In genomic region chr14:61537567-61538463, GRCh38 we compare ENCODE assay signal across 1 cellular context.
TF ChIP-seq lines count a peak whose summit lies in the region.

No MANE protein-coding gene starts in this region.

TF ChIP-seq in HepG2, 621 proteins besides CTCF, POLR2A, EP300 and RAD21 (continued from another document and continues in another):
- peak; percentile 83 for TF ChIP-seq ARID3A (IDR thresholded peaks at IDR 0.05; ENCODE audit: low read depth, low read length)
- TF ChIP-seq FIP1L1 (IDR thresholded peaks at IDR 0.05; ENCODE audit: borderline replicate concordance, insufficient read depth, low read depth, low read length) = peak; percentile 43; the same call in 1 of the 2 replicates
- TF ChIP-seq TBL1XR1 (IDR thresholded peaks at IDR 0.05; ENCODE audit: borderline replicate concordance, low read length, partially characterized antibody) = peak; percentile 62
- no peak for TF ChIP-seq ZNF383 (CRISPR knock-in tag; IDR thresholded peaks at IDR 0.05; ENCODE audit: borderline replicate concordance)
- TF ChIP-seq PREB (CRISPR knock-in tag; IDR thresholded peaks at IDR 0.05) = no peak
- TF ChIP-seq, protein P1, sequence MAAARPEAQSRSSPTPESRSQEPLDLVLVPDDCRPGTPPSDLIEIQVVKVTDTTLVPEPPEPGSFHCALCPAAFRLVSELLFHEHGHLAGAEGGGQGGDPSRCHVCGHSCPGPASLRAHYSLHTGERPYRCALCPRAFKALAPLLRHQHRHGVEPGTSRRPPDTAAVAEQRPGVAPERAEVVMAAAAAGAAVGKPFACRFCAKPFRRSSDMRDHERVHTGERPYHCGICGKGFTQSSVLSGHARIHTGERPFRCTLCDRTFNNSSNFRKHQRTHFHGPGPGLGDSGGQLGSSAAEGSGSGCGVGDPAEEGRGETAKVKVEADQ (CRISPR knock-in tag; IDR thresholded peaks at IDR 0.05; ENCODE audit: borderline replicate concordance) = 0 out of 2 replicates have a peak, but pooled peaks have one; percentile 15
- TF ChIP-seq ZNF678 (CRISPR knock-in tag; IDR thresholded peaks at IDR 0.05) = no peak
- no peak for TF ChIP-seq GABPA (IDR thresholded peaks at IDR 0.05; ENCODE audit: low read depth, low read length)
- TF ChIP-seq GABPA (CRISPR knock-in tag; IDR thresholded peaks at IDR 0.05; ENCODE audit: low read depth) = 0 out of 2 replicates have a peak, but pooled peaks have one; percentile 34
- no peak for TF ChIP-seq ZIK1 (CRISPR knock-in tag; IDR thresholded peaks at IDR 0.05; ENCODE audit: borderline replicate concordance, low read depth)
- peak; percentile 32; the same call in 1 of the 2 replicates for TF ChIP-seq ZSCAN25 (CRISPR knock-in tag; IDR thresholded peaks at IDR 0.05)
- TF ChIP-seq JDP2 (CRISPR knock-in tag; IDR thresholded peaks at IDR 0.05; ENCODE audit: borderline replicate concordance) = no peak
- no peak for TF ChIP-seq RBM39 (IDR thresholded peaks at IDR 0.05; ENCODE audit: low read depth, low read length, poor library complexity, severe bottlenecking)
- peak; percentile 89; the same call in 1 of the 2 replicates for TF ChIP-seq FOXK1 (CRISPR knock-in tag; IDR thresholded peaks at IDR 0.05; ENCODE audit: borderline replicate concordance, low read depth)
- TF ChIP-seq, protein P2, sequence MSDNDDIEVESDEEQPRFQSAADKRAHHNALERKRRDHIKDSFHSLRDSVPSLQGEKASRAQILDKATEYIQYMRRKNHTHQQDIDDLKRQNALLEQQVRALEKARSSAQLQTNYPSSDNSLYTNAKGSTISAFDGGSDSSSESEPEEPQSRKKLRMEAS (IDR thresholded peaks at IDR 0.05) = peak; percentile 58
- TF ChIP-seq, protein P3, sequence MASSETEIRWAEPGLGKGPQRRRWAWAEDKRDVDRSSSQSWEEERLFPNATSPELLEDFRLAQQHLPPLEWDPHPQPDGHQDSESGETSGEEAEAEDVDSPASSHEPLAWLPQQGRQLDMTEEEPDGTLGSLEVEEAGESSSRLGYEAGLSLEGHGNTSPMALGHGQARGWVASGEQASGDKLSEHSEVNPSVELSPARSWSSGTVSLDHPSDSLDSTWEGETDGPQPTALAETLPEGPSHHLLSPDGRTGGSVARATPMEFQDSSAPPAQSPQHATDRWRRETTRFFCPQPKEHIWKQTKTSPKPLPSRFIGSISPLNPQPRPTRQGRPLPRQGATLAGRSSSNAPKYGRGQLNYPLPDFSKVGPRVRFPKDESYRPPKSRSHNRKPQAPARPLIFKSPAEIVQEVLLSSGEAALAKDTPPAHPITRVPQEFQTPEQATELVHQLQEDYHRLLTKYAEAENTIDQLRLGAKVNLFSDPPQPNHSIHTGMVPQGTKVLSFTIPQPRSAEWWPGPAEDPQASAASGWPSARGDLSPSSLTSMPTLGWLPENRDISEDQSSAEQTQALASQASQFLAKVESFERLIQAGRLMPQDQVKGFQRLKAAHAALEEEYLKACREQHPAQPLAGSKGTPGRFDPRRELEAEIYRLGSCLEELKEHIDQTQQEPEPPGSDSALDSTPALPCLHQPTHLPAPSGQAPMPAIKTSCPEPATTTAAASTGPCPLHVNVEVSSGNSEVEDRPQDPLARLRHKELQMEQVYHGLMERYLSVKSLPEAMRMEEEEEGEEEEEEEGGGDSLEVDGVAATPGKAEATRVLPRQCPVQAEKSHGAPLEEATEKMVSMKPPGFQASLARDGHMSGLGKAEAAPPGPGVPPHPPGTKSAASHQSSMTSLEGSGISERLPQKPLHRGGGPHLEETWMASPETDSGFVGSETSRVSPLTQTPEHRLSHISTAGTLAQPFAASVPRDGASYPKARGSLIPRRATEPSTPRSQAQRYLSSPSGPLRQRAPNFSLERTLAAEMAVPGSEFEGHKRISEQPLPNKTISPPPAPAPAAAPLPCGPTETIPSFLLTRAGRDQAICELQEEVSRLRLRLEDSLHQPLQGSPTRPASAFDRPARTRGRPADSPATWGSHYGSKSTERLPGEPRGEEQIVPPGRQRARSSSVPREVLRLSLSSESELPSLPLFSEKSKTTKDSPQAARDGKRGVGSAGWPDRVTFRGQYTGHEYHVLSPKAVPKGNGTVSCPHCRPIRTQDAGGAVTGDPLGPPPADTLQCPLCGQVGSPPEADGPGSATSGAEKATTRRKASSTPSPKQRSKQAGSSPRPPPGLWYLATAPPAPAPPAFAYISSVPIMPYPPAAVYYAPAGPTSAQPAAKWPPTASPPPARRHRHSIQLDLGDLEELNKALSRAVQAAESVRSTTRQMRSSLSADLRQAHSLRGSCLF (CRISPR knock-in tag; IDR thresholded peaks at IDR 0.05; ENCODE audit: borderline replicate concordance) = no peak
- no peak; the same call in 1 of the 2 replicates for TF ChIP-seq ZNF891 (CRISPR knock-in tag; IDR thresholded peaks at IDR 0.05)
- peak; percentile 41 for TF ChIP-seq FOXK2 (IDR thresholded peaks at IDR 0.05)
- TF ChIP-seq SIN3B (IDR thresholded peaks at IDR 0.05; ENCODE audit: low read length) = no peak
- TF ChIP-seq PITX1 (CRISPR knock-in tag; IDR thresholded peaks at IDR 0.05) = peak; percentile 82
- TF ChIP-seq, protein P4, sequence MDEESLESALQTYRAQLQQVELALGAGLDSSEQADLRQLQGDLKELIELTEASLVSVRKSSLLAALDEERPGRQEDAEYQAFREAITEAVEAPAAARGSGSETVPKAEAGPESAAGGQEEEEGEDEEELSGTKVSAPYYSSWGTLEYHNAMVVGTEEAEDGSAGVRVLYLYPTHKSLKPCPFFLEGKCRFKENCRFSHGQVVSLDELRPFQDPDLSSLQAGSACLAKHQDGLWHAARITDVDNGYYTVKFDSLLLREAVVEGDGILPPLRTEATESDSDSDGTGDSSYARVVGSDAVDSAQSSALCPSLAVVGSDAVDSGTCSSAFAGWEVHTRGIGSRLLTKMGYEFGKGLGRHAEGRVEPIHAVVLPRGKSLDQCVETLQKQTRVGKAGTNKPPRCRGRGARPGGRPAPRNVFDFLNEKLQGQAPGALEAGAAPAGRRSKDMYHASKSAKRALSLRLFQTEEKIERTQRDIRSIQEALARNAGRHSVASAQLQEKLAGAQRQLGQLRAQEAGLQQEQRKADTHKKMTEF (CRISPR knock-in tag; IDR thresholded peaks at IDR 0.05) = peak; percentile 95
- no peak; the same call in 1 of the 2 replicates for TF ChIP-seq ZNF362 (CRISPR knock-in tag; IDR thresholded peaks at IDR 0.05; ENCODE audit: borderline replicate concordance)
- TF ChIP-seq PLRG1 (conservative IDR thresholded peaks at IDR 0.05) = no peak
- TF ChIP-seq HMG20B (CRISPR knock-in tag; conservative IDR thresholded peaks at IDR 0.05) = peak; percentile 54; the same call in 1 of the 2 replicates
- no peak for TF ChIP-seq MBNL3 (CRISPR knock-in tag; conservative IDR thresholded peaks at IDR 0.05)
- TF ChIP-seq SSRP1 (CRISPR knock-in tag; IDR thresholded peaks at IDR 0.05) = peak; percentile 20; the same call in 1 of the 2 replicates
- TF ChIP-seq NCOA1 (CRISPR knock-in tag; IDR thresholded peaks at IDR 0.05) = no peak
- no peak for TF ChIP-seq ZNF326 (CRISPR knock-in tag; IDR thresholded peaks at IDR 0.05; ENCODE audit: borderline replicate concordance)
- no peak; the same call in 1 of the 2 replicates for TF ChIP-seq ATF7-NPFF (CRISPR knock-in tag; IDR thresholded peaks at IDR 0.05; ENCODE audit: low read depth)
- TF ChIP-seq MIER2 (CRISPR knock-in tag; IDR thresholded peaks at IDR 0.05) = no peak
- TF ChIP-seq TBX2 (CRISPR knock-in tag; IDR thresholded peaks at IDR 0.05; ENCODE audit: borderline replicate concordance) = peak; percentile 88
- TF ChIP-seq ELF3 (CRISPR knock-in tag; IDR thresholded peaks at IDR 0.05) = peak; percentile 76
- no peak for TF ChIP-seq ZXDC (CRISPR knock-in tag; IDR thresholded peaks at IDR 0.05)
- peak; percentile 91 for TF ChIP-seq NFIC (IDR thresholded peaks at IDR 0.05; ENCODE audit: low read length)
- TF ChIP-seq ZNF619 (CRISPR knock-in tag; IDR thresholded peaks at IDR 0.05) = no peak
- TF ChIP-seq, protein P5, sequence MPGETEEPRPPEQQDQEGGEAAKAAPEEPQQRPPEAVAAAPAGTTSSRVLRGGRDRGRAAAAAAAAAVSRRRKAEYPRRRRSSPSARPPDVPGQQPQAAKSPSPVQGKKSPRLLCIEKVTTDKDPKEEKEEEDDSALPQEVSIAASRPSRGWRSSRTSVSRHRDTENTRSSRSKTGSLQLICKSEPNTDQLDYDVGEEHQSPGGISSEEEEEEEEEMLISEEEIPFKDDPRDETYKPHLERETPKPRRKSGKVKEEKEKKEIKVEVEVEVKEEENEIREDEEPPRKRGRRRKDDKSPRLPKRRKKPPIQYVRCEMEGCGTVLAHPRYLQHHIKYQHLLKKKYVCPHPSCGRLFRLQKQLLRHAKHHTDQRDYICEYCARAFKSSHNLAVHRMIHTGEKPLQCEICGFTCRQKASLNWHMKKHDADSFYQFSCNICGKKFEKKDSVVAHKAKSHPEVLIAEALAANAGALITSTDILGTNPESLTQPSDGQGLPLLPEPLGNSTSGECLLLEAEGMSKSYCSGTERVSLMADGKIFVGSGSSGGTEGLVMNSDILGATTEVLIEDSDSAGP (CRISPR knock-in tag; IDR thresholded peaks at IDR 0.05; ENCODE audit: borderline replicate concordance) = no peak
- TF ChIP-seq MLLT10 (CRISPR knock-in tag; IDR thresholded peaks at IDR 0.05) = no peak
- TF ChIP-seq ZNF775 (CRISPR knock-in tag; IDR thresholded peaks at IDR 0.05; ENCODE audit: borderline replicate concordance) = no peak
- TF ChIP-seq SETDB1 (CRISPR knock-in tag; IDR thresholded peaks at IDR 0.05; ENCODE audit: borderline replicate concordance) = no peak
- TF ChIP-seq ZNF878 (CRISPR knock-in tag; IDR thresholded peaks at IDR 0.05) = peak; percentile 76
- peak; percentile 58 for TF ChIP-seq HNF4A (CRISPR knock-in tag; IDR thresholded peaks at IDR 0.05)
- TF ChIP-seq ZNF335 (CRISPR knock-in tag; IDR thresholded peaks at IDR 0.05) = 0 out of 2 replicates have a peak, but pooled peaks have one; percentile 51
- TF ChIP-seq THRA (CRISPR knock-in tag; IDR thresholded peaks at IDR 0.05; ENCODE audit: borderline replicate concordance) = peak; percentile 99
- TF ChIP-seq ZNF567 (CRISPR knock-in tag; IDR thresholded peaks at IDR 0.05; ENCODE audit: borderline replicate concordance) = no peak
- TF ChIP-seq ZFX (CRISPR knock-in tag; IDR thresholded peaks at IDR 0.05; ENCODE audit: low read depth) = no peak
- no peak for TF ChIP-seq NPAS2 (CRISPR knock-in tag; IDR thresholded peaks at IDR 0.05; ENCODE audit: borderline replicate concordance)
- peak; percentile 50 to 76; a peak in 3 of 4 replicates for TF ChIP-seq MAFK (conservative IDR thresholded peaks at IDR 0.05 in 1 of 2, IDR thresholded peaks at IDR 0.05 in 1 of 2; ENCODE audit: low read length in 2 of 2)
- no peak for TF ChIP-seq STAG1 (CRISPR knock-in tag; IDR thresholded peaks at IDR 0.05)
